In the genomic region with DNA sequence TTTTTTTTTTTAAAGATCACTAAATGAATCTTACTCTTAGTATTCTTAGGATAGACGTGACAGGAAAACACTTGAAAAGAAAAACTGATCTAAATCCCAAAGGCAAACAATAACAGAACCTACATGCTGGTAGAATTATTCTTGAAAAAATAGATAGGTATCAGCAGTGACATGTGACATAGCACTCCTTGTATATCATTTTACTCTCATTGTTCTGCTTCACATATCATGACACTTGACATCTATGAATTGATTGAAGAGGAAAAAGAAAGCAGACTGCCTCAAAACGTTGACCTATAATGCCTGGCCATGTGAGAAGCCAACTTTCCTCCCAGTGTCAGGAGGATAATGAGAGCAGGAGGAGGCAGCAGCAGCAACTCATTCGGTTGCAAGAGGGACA, we compare ENCODE assay signal across 8 cellular contexts.
"Had no signal": no experiment of that assay in that cellular context is flagged by ENCODE, and none has a peak within 500 bp of the region (broad histone marks: within the 10 kb centered on the region; RNA-seq: fewer than 3 reads in every experiment).

No MANE protein-coding gene starts in this region.

- DNase-seq: GM23248, GOT3, H7, HFFc6, IMR-90, KG1 had no signal

- ATAC-seq: HCT116, K562 had no signal

- H3K4me3 Mint-ChIP-seq: HFFc6 had no signal

- H3K27ac Mint-ChIP-seq: HFFc6 had no signal
